Comparison of ENCODE assay signal across 8 cellular contexts in genomic region chr3:38960953-38961622, GRCh38.
DNase-seq lines count a peak whose midpoint lies in the region; ATAC-seq, FAIRE-seq and TF ChIP-seq lines count a peak whose summit lies in the region.

No MANE protein-coding gene starts in this region.

- ATAC-seq in Right ventricle myocardium inferior (peak; percentile 74), HepG2 (peak; percentile 96), GM18511 (IDR thresholded peaks at IDR 0.05; ENCODE audit: unreplicated experiment) (no peak), HG03025 (IDR thresholded peaks at IDR 0.05; ENCODE audit: low FRiP score, unreplicated experiment) (no peak)

- H3K79me2 ChIP-seq in HepG2 (ENCODE audit: insufficient read depth, low read length) = no peaks in the 10 kb centered on the region

- H3K27ac ChIP-seq in colonic mucosa = no peak overlapping the region
- H3K27ac ChIP-seq in HepG2 (ENCODE audit: extremely low read length, insufficient read depth, low read length) = no peak overlapping the region

- intact Hi-C loops in Right ventricle myocardium inferior (cut with DNase I) (no loop called here), cardiac septum (cut with DNase I) (no loop called here), colonic mucosa (cut with DNase I) (no loop called here), HepG2 (cut with micrococcal nuclease; ENCODE audit: unreplicated experiment) (no loop called here)

- BruUV-seq in HepG2 (replicated peaks; lab: Mats Ljungman, UMichigan) = no TSS peak

- no peak for TF ChIP-seq POLR2A in HepG2 (IDR thresholded peaks at IDR 0.05; ENCODE audit: insufficient read depth in 1 of 2, low read depth in 2 of 2, low read length in 2 of 2)

- WGBS in HepG2 (ENCODE audit: low lambda C conversion rate) = 0% methylated on average over 5 of the region's 5 CpGs

- H3K9me3 ChIP-seq in colonic mucosa (no peaks in the 10 kb centered on the region), HepG2 (ENCODE audit: low read length) (no peaks in the 10 kb centered on the region)

- no peaks in the 10 kb centered on the region for H3K4me1 ChIP-seq in colonic mucosa
- H3K4me1 ChIP-seq in HepG2 (ENCODE audit: insufficient read depth, low read length) = no peaks in the 10 kb centered on the region

- no peaks in the 10 kb centered on the region for H3K36me3 ChIP-seq in colonic mucosa
- H3K36me3 ChIP-seq in HepG2 (replicated peaks in 1 of 2; ENCODE audit: control insufficient read depth in 1 of 2, insufficient read depth in 2 of 2, low read length in 2 of 2) = no peaks in the 10 kb centered on the region

- DNase-seq in Right ventricle myocardium inferior (ENCODE audit: missing footprints) (no peak), cardiac septum (ENCODE audit: low spot score) (no peak), KBM-7 (peak; percentile 64), RPMI7951 (ENCODE audit: low read depth) (peak; percentile 47), colonic mucosa (peak; percentile 56), HepG2 (ENCODE audit: low spot score) (peak; percentile 25)

- no peak overlapping the region for H3K9ac ChIP-seq in colonic mucosa (ENCODE audit: low read depth in 2 of 2, low read length in 2 of 2)
- no peak overlapping the region for H3K9ac ChIP-seq in HepG2 (ENCODE audit: insufficient read depth, low read depth, low read length)

- FAIRE-seq in HepG2 (lab: Jason Lieb, UNC) = peak; percentile 82

- TF ChIP-seq EP300 in HepG2 (IDR thresholded peaks at IDR 0.05; ENCODE audit: low read depth in 2 of 2, low read length in 2 of 2) (no peak), HepG2 (CRISPR knock-in tag; IDR thresholded peaks at IDR 0.05; ENCODE audit: borderline replicate concordance) (no peak)

- no peak for TF ChIP-seq RAD21 in HepG2 (CRISPR knock-in tag; IDR thresholded peaks at IDR 0.05)

- in situ Hi-C loops in KBM-7 (cut with MboI; ENCODE audit: low pct_unique_long_range_greater_than_20kb, low sequenced_read_pairs) (no loop called here), HepG2 (cut with HindIII; ENCODE audit: extremely low pct_ligation_motif_present, low pct_unique_long_range_greater_than_20kb) (no loop called here)

- no peaks in the 10 kb centered on the region for H4K20me1 ChIP-seq in HepG2 (ENCODE audit: insufficient read depth, low read length)

- H3K4me2 ChIP-seq in HepG2 (ENCODE audit: low read depth, low read length) = 0 out of 2 replicates have a peak overlapping the region, but pooled peaks have one; percentile 0

- CTCF ChIA-PET in HepG2 (lab: Yijun Ruan, JAX; ENCODE audit: low intra/inter-chr PET ratio, low total read pairs) = interaction anchor here (0.9 to 1.6 kb wide), 2 partner anchors 39 to 69 kb away, joined by 3 to 5 read pairs; no protein-coding TSS in a partner anchor

- H3K4me3 ChIP-seq in colonic mucosa = no peak overlapping the region
- H3K4me3 ChIP-seq in HepG2 (replicated peaks in 1 of 3; ENCODE audit: insufficient read depth in 1 of 3, low read depth in 2 of 3, low read length in 3 of 3) = no peak overlapping the region

- POLR2A ChIA-PET in HepG2 (lab: Yijun Ruan, JAX) = no interaction called here

- no peaks in the 10 kb centered on the region for H3K27me3 ChIP-seq in colonic mucosa
- peaks cover 0 to 4% of the 10 kb centered on the region in 2 experiments; a peak in 1 of 5 replicates for H3K27me3 ChIP-seq in HepG2 (ENCODE audit: control insufficient read depth in 1 of 2, insufficient read depth in 2 of 2, low read length in 2 of 2)

- peak; percentile 66 for TF ChIP-seq CTCF in colonic mucosa (IDR thresholded peaks at IDR 0.05)
- peak; percentile 56 for TF ChIP-seq CTCF in HepG2 (CRISPR knock-in tag; IDR thresholded peaks at IDR 0.05)

- no peak overlapping the region for H2AFZ ChIP-seq in HepG2 (ENCODE audit: low read length)

TF ChIP-seq in HepG2, 621 proteins besides CTCF, POLR2A, EP300 and RAD21:
- TF ChIP-seq XRCC5 (optimal IDR thresholded peaks at IDR 0.05; ENCODE audit: low read length) (peak; percentile 30), FOXP1 (IDR thresholded peaks at IDR 0.05) (no peak), FOXP1 (CRISPR knock-in tag; IDR thresholded peaks at IDR 0.05) (0 out of 2 replicates have a peak, but pooled peaks have one; percentile 23), ELF1 (CRISPR knock-in tag; IDR thresholded peaks at IDR 0.05) (peak; percentile 36; the same call in 1 of the 2 replicates), ZNF549 (CRISPR knock-in tag; IDR thresholded peaks at IDR 0.05) (no peak), FOSL1 (CRISPR knock-in tag; IDR thresholded peaks at IDR 0.05; ENCODE audit: borderline replicate concordance) (no peak), ETV5 (CRISPR knock-in tag; IDR thresholded peaks at IDR 0.05; ENCODE audit: borderline replicate concordance) (peak; percentile 44; the same call in 1 of the 2 replicates), ASH2L (IDR thresholded peaks at IDR 0.05; ENCODE audit: insufficient read length, low read depth, low read length) (peak; percentile 40), ZNF234 (CRISPR knock-in tag; conservative IDR thresholded peaks at IDR 0.05) (no peak), STAG1 (CRISPR knock-in tag; IDR thresholded peaks at IDR 0.05) (0 out of 2 replicates have a peak, but pooled peaks have one; percentile 28), FOXA3 (CRISPR knock-in tag; IDR thresholded peaks at IDR 0.05) (peak; percentile 37; the same call in 1 of the 2 replicates), SAP130 (CRISPR knock-in tag; IDR thresholded peaks at IDR 0.05; ENCODE audit: low read depth) (peak; percentile 40; the same call in 1 of the 2 replicates), SMYD3 (CRISPR knock-in tag; IDR thresholded peaks at IDR 0.05) (no peak), GABPA (IDR thresholded peaks at IDR 0.05; ENCODE audit: low read depth, low read length) (no peak), GABPA (CRISPR knock-in tag; IDR thresholded peaks at IDR 0.05; ENCODE audit: low read depth) (peak; percentile 58; the same call in 1 of the 2 replicates), ELF3 (CRISPR knock-in tag; IDR thresholded peaks at IDR 0.05) (peak; percentile 95), TGIF2 (CRISPR knock-in tag; IDR thresholded peaks at IDR 0.05) (0 out of 2 replicates have a peak, but pooled peaks have one; percentile 23)
- TF ChIP-seq, protein P1, sequence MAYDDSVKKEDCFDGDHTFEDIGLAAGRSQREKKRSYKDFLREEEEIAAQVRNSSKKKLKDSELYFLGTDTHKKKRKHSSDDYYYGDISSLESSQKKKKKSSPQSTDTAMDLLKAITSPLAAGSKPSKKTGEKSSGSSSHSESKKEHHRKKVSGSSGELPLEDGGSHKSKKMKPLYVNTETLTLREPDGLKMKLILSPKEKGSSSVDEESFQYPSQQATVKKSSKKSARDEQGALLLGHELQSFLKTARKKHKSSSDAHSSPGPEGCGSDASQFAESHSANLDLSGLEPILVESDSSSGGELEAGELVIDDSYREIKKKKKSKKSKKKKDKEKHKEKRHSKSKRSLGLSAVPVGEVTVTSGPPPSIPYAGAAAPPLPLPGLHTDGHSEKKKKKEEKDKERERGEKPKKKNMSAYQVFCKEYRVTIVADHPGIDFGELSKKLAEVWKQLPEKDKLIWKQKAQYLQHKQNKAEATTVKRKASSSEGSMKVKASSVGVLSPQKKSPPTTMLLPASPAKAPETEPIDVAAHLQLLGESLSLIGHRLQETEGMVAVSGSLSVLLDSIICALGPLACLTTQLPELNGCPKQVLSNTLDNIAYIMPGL (CRISPR knock-in tag; IDR thresholded peaks at IDR 0.05; ENCODE audit: borderline replicate concordance in 1 of 2, low read depth in 1 of 2) = 0 out of 4 replicates have a peak, but pooled peaks of 1 of the 2 experiments have one; percentile 51
- TF ChIP-seq, protein P2, sequence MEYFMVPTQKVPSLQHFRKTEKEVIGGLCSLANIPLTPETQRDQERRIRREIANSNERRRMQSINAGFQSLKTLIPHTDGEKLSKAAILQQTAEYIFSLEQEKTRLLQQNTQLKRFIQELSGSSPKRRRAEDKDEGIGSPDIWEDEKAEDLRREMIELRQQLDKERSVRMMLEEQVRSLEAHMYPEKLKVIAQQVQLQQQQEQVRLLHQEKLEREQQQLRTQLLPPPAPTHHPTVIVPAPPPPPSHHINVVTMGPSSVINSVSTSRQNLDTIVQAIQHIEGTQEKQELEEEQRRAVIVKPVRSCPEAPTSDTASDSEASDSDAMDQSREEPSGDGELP (IDR thresholded peaks at IDR 0.05; ENCODE audit: borderline replicate concordance, low read depth) = peak; percentile 80

Comparison
In these comparisons a context has a peak if more than half of its experiments do, and no peak if none do; other contexts are left out.
1. ATAC-seq: peak in Right ventricle myocardium inferior (single experiment) and HepG2 (single experiment); none in GM18511 (single experiment) and HG03025 (single experiment).
2. DNase-seq: peak in KBM-7 (single experiment), RPMI7951 (single experiment), colonic mucosa (single experiment) and HepG2 (single experiment); none in Right ventricle myocardium inferior (single experiment) and cardiac septum (single experiment).